In the genomic region with DNA sequence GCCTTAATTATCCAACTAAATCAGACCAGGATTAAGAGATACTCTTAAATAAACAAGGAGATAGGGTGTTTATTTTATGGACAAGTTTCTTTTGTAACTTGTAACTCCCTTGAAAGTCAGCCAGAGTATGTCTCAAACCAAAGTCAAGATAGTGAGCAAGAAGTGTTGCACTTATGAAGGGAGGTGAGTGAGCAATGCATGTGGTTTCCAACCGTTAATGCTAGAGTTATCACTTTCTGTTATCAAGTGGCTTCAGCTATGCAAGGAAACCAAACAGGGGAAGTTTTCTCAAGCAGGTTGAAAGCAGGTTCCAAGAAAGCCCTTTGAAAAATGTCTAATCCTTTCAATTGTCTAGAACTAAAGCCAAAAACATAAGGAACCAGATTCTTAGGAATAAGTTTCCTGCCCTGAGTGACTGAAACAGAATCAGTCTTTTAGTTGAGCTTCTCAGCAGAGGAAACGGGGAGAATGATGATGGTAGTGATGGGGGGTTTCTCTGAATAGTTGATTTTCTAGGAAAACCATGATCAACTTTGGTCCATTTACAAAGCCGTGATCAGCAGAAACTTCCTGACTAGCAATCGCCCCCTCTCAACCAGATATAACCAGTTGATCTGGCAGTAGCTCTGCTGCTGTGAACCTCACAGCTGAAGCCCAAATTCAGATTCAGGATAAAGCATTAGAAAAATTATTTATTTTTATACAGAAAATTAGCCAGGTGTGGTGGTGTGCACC, we compare ENCODE assay signal across 12 cellular contexts.
DNase-seq lines count a peak whose midpoint lies in the region; ATAC-seq, FAIRE-seq and TF ChIP-seq lines count a peak whose summit lies in the region.
"Had no signal": no experiment of that assay in that cellular context is flagged by ENCODE, and none has a peak within 500 bp of the region (broad histone marks: within the 10 kb centered on the region; RNA-seq: fewer than 3 reads in every experiment).

No MANE protein-coding gene starts in this region.

- no peak for TF ChIP-seq POLR2A in K562 (conservative IDR thresholded peaks at IDR 0.05)

- H3K27ac ChIP-seq in K562 (ENCODE audit: extremely low read depth, low read depth, low read length): peak overlapping the region; percentile 72
- no peak overlapping the region for H3K27ac ChIP-seq in upper lobe of right lung
- H3K27ac ChIP-seq in tibial artery: no peak overlapping the region
- H3K27ac ChIP-seq: coronary artery, transverse colon had no signal

- no peaks in the 10 kb centered on the region for H3K9me3 ChIP-seq in K562 (replicated peaks; ENCODE audit: control insufficient read depth, insufficient read depth, low read depth, low read length)
- H3K9me3 ChIP-seq in upper lobe of right lung: no peaks in the 10 kb centered on the region
- H3K9me3 ChIP-seq in tibial artery: no peaks in the 10 kb centered on the region
- H3K9me3 ChIP-seq: transverse colon had no signal

- POLR2A ChIA-PET in K562 (lab: Yijun Ruan, JAX): interaction anchor here (0.8 kb wide), 1 partner anchor 59 kb away, joined by 3 read pairs; no protein-coding TSS in a partner anchor

- no peaks in the 10 kb centered on the region for H3K36me3 Mint-ChIP-seq in activated naive CD8-positive, alpha-beta T cell
- H3K36me3 Mint-ChIP-seq in activated naive CD8-positive, alpha-beta T cell treated with anti-CD3 and anti-CD28 coated beads for 36 hours: no peaks in the 10 kb centered on the region

- no peaks in the 10 kb centered on the region for H4K20me1 ChIP-seq in K562 (replicated peaks; ENCODE audit: control insufficient read depth, insufficient read depth, low read length)

- H3K4me3 ChIP-seq in K562 (no peak overlapping the region), upper lobe of right lung (no peak overlapping the region), tibial artery (no peak overlapping the region)
- H3K4me3 ChIP-seq: coronary artery, transverse colon had no signal

- CTCF ChIA-PET in K562 (lab: Yijun Ruan, JAX; ENCODE audit: low intra/inter-chr PET ratio): no interaction called here

- H2AFZ ChIP-seq in K562 (ENCODE audit: low read depth, low read length): peak overlapping the region; percentile 52

- H3K27me3 Mint-ChIP-seq in activated naive CD8-positive, alpha-beta T cell: no peaks in the 10 kb centered on the region
- H3K27me3 Mint-ChIP-seq in activated naive CD8-positive, alpha-beta T cell treated with anti-CD3 and anti-CD28 coated beads for 36 hours: no peaks in the 10 kb centered on the region
- H3K27me3 Mint-ChIP-seq: activated T-helper 17 cell treated with anti-CD3 and anti-CD28 coated beads, Interleukin-2, amount 50 U/mL, for 72 hours had no signal

- TF ChIP-seq RAD21 in K562 (CRISPR knock-in tag; conservative IDR thresholded peaks at IDR 0.05 in 1 of 2, IDR thresholded peaks at IDR 0.05 in 1 of 2): no peak

- H3K36me3 ChIP-seq in K562 (ENCODE audit: control insufficient read depth, insufficient read depth, low read length) (no peaks in the 10 kb centered on the region), upper lobe of right lung (no peaks in the 10 kb centered on the region), tibial artery (no peaks in the 10 kb centered on the region)
- H3K36me3 ChIP-seq: transverse colon had no signal

- DNase-seq in activated naive CD8-positive, alpha-beta T cell treated with anti-CD3 and anti-CD28 coated beads for 36 hours: no peak
- DNase-seq in Kasumi-1 (lab: John Stamatoyannopoulos, UW) (peak; percentile 69 to 73), K562 (ENCODE audit: extremely low read depth in 1 of 4, low spot score in 3 of 4) (peak in 3 of 4 experiments; percentile 7 to 63 (median 35)), upper lobe of right lung (no peak), tibial artery (no peak), posterior cingulate gyrus (no peak), NCI-H82 (lab: John Stamatoyannopoulos, UW) (no peak)
- DNase-seq: foreskin melanocyte, transverse colon had no signal

- no peak overlapping the region for H3K4me2 ChIP-seq in K562 (ENCODE audit: insufficient read depth, low read length)

- no peak overlapping the region; a peak in 1 of 4 replicates for H3K9ac ChIP-seq in K562 (ENCODE audit: insufficient read depth in 1 of 2, low read depth in 2 of 2, low read length in 2 of 2)

- in situ Hi-C loops in K562 (cut with MboI): no loop called here

- BruUV-seq in K562 (replicated peaks; lab: Mats Ljungman, UMichigan): no TSS peak

- intact Hi-C loops in K562 (cut with micrococcal nuclease): loop anchor here (5.0 kb wide), 1 partner anchor 33 kb away; no protein-coding TSS in a partner anchor
- intact Hi-C loops in upper lobe of right lung (cut with DNase I): no loop called here
- intact Hi-C loops in tibial artery (cut with DNase I; ENCODE audit: low total_unique reads): no loop called here
- intact Hi-C loops in posterior cingulate gyrus (cut with DNase I): no loop called here

- H3K27ac Mint-ChIP-seq in activated naive CD8-positive, alpha-beta T cell: peak overlapping the region; percentile 28
- no peak overlapping the region for H3K27ac Mint-ChIP-seq in activated naive CD8-positive, alpha-beta T cell treated with anti-CD3 and anti-CD28 coated beads for 36 hours
- H3K27ac Mint-ChIP-seq: activated T-helper 17 cell treated with anti-CD3 and anti-CD28 coated beads, Interleukin-2, amount 50 U/mL, for 72 hours had no signal

- TF ChIP-seq CTCF in K562 (IDR thresholded peaks at IDR 0.05 in 2 of 3, conservative IDR thresholded peaks at IDR 0.05 in 1 of 3; ENCODE audit: insufficient read depth in 2 of 3, low read depth in 1 of 3, low read length in 3 of 3) (no peak), upper lobe of right lung (IDR thresholded peaks at IDR 0.05) (no peak), tibial artery (IDR thresholded peaks at IDR 0.05) (no peak)

- H3K9me1 ChIP-seq in K562 (ENCODE audit: control insufficient read depth, insufficient read depth, low read length): no peaks in the 10 kb centered on the region

- no peaks in the 10 kb centered on the region for H3K9me3 Mint-ChIP-seq in activated naive CD8-positive, alpha-beta T cell (ENCODE audit: low read depth)
- no peaks in the 10 kb centered on the region for H3K9me3 Mint-ChIP-seq in activated naive CD8-positive, alpha-beta T cell treated with anti-CD3 and anti-CD28 coated beads for 36 hours
- H3K9me3 Mint-ChIP-seq: activated T-helper 17 cell treated with anti-CD3 and anti-CD28 coated beads, Interleukin-2, amount 50 U/mL, for 72 hours had no signal

- no peak overlapping the region for H3K4me3 Mint-ChIP-seq in activated naive CD8-positive, alpha-beta T cell
- H3K4me3 Mint-ChIP-seq in activated naive CD8-positive, alpha-beta T cell treated with anti-CD3 and anti-CD28 coated beads for 36 hours: no peak overlapping the region
- H3K4me3 Mint-ChIP-seq: activated T-helper 17 cell treated with anti-CD3 and anti-CD28 coated beads, Interleukin-2, amount 50 U/mL, for 72 hours had no signal

- no peaks in the 10 kb centered on the region for H3K79me2 ChIP-seq in K562 (ENCODE audit: control insufficient read depth, insufficient read depth, low read length)

- no peaks in the 10 kb centered on the region for H3K27me3 ChIP-seq in K562 (ENCODE audit: control insufficient read depth in 2 of 2, insufficient read depth in 2 of 2, low read length in 2 of 2)
- H3K27me3 ChIP-seq in upper lobe of right lung: no peaks in the 10 kb centered on the region
- H3K27me3 ChIP-seq in tibial artery: no peaks in the 10 kb centered on the region
- H3K27me3 ChIP-seq: transverse colon had no signal

- no peaks in the 10 kb centered on the region for H3K4me1 Mint-ChIP-seq in activated naive CD8-positive, alpha-beta T cell (ENCODE audit: low read depth)
- no peaks in the 10 kb centered on the region for H3K4me1 Mint-ChIP-seq in activated naive CD8-positive, alpha-beta T cell treated with anti-CD3 and anti-CD28 coated beads for 36 hours
- H3K4me1 Mint-ChIP-seq: activated T-helper 17 cell treated with anti-CD3 and anti-CD28 coated beads, Interleukin-2, amount 50 U/mL, for 72 hours had no signal

- H3K4me1 ChIP-seq in K562 (replicated peaks in 1 of 2; ENCODE audit: control insufficient read depth in 2 of 2, insufficient read depth in 2 of 2, low read length in 2 of 2) (peaks cover 0 to 3% of the 10 kb centered on the region in 2 experiments; a peak in 3 of 5 replicates), upper lobe of right lung (peaks cover 10% of the 10 kb centered on the region), tibial artery (no peaks in the 10 kb centered on the region)
- H3K4me1 ChIP-seq: transverse colon had no signal

- TF ChIP-seq EP300 in K562 (IDR thresholded peaks at IDR 0.05; ENCODE audit: low read length): peak; percentile 84

- WGBS in K562 (ENCODE audit: insufficient coverage, low coverage, missing lambda C conversion rate): 2% methylated on average over 4 of the region's 4 CpGs

- peak; percentile 92 for FAIRE-seq in K562 (lab: Jason Lieb, UNC)

- peak; percentile 69 for ATAC-seq in K562
- peak; percentile 78 for ATAC-seq in upper lobe of right lung
- ATAC-seq: activated T-helper 17 cell treated with anti-CD3 and anti-CD28 coated beads, Interleukin-2, amount 50 U/mL, for 72 hours had no signal

TF ChIP-seq in K562, 482 proteins besides CTCF, POLR2A, EP300 and RAD21 (continues in another document):
- TF ChIP-seq E2F3 (CRISPR knock-in tag; IDR thresholded peaks at IDR 0.05) (no peak), ZNF561 (CRISPR knock-in tag; conservative IDR thresholded peaks at IDR 0.05) (no peak), NCOA1 (IDR thresholded peaks at IDR 0.05; ENCODE audit: low read depth) (no peak), MYBL2 (IDR thresholded peaks at IDR 0.05; ENCODE audit: low read depth) (peak; percentile 63), MYBL2 (CRISPR knock-in tag; IDR thresholded peaks at IDR 0.05; ENCODE audit: borderline replicate concordance) (no peak), FOXA3 (CRISPR knock-in tag; conservative IDR thresholded peaks at IDR 0.05 in 1 of 2, IDR thresholded peaks at IDR 0.05 in 1 of 2) (0 out of 4 replicates have a peak, but pooled peaks of 1 of the 2 experiments have one; percentile 38), RAD51 (IDR thresholded peaks at IDR 0.05; ENCODE audit: borderline replicate concordance, low read depth) (no peak)
- TF ChIP-seq, protein P1, sequence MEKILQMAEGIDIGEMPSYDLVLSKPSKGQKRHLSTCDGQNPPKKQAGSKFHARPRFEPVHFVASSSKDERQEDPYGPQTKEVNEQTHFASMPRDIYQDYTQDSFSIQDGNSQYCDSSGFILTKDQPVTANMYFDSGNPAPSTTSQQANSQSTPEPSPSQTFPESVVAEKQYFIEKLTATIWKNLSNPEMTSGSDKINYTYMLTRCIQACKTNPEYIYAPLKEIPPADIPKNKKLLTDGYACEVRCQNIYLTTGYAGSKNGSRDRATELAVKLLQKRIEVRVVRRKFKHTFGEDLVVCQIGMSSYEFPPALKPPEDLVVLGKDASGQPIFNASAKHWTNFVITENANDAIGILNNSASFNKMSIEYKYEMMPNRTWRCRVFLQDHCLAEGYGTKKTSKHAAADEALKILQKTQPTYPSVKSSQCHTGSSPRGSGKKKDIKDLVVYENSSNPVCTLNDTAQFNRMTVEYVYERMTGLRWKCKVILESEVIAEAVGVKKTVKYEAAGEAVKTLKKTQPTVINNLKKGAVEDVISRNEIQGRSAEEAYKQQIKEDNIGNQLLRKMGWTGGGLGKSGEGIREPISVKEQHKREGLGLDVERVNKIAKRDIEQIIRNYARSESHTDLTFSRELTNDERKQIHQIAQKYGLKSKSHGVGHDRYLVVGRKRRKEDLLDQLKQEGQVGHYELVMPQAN (IDR thresholded peaks at IDR 0.05; ENCODE audit: borderline replicate concordance): no peak

Comparison
In these comparisons a context has a peak if more than half of its experiments do, and no peak if none do; other contexts are left out.
1. DNase-seq: peak in Kasumi-1 (2 of 2) and K562 (3 of 4); none in activated naive CD8-positive, alpha-beta T cell treated with anti-CD3 and anti-CD28 coated beads for 36 hours (single experiment), upper lobe of right lung (single experiment), tibial artery (0 of 2), posterior cingulate gyrus (0 of 10) and NCI-H82 (single experiment).